25 cellular contexts compared by ENCODE assay signal in genomic region chr4:54813674-54814073, GRCh38.
"Had no signal": no experiment of that assay in that cellular context is flagged by ENCODE, and none has a peak within 500 bp of the region (broad histone marks: within the 10 kb centered on the region; RNA-seq: fewer than 3 reads in every experiment).

No MANE protein-coding gene starts in this region.

- H3K4me3 ChIP-seq: gastrocnemius medialis, heart left ventricle, hepatocyte, lung, ovary, psoas muscle, skin epidermis, stomach, thyroid gland, vagina had no signal

- H3K4me1 ChIP-seq: gastrocnemius medialis, heart left ventricle, psoas muscle, stomach, thyroid gland, vagina had no signal

- H3K27ac Mint-ChIP-seq: memory B cell, natural killer cell had no signal

- H3K36me3 Mint-ChIP-seq: memory B cell, natural killer cell had no signal

- H3K27ac ChIP-seq: gastrocnemius medialis, heart left ventricle, hepatocyte, ovary, psoas muscle, skin epidermis, stomach, thyroid gland, vagina had no signal

- H3K9me3 Mint-ChIP-seq: natural killer cell had no signal

- H3K4me3 Mint-ChIP-seq: memory B cell, natural killer cell had no signal

- FAIRE-seq: kidney had no signal

- H3K36me3 ChIP-seq: gastrocnemius medialis, heart left ventricle, ovary, stomach, thyroid gland, vagina had no signal

- DNase-seq: cortex of kidney; foreskin fibroblast; gastrocnemius medialis; heart left ventricle; kidney; natural killer cell; occipital lobe; ovary; posterior cingulate gyrus; psoas muscle; right cardiac atrium; stimulated activated CD4-positive, alpha-beta T cell treated with anti-CD3 and anti-CD28 coated beads, Interleukin-12 subunit alpha, Interleukin-12 subunit beta, amount 100 ng/mL, for 4 hours; stimulated activated CD4-positive, alpha-beta T cell treated with anti-CD3 and anti-CD28 coated beads, Interleukin-1b, Interleukin-23, amount 100 ng/mL, for 48 hours; stimulated activated CD4-positive, alpha-beta T cell treated with anti-CD3 and anti-CD28 coated beads, Interleukin-4, amount 100 ng/mL, for 1 hour; stimulated activated CD8-positive, alpha-beta memory T cell treated with anti-CD3 and anti-CD28 coated beads, Interleukin-4, amount 100 ng/mL, for 48 hours; stimulated activated naive CD4-positive, alpha-beta T cell treated with Interleukin-2 at 50 U/mL for 16 hours; stomach; thyroid gland; trophoblast cell had no signal

- ATAC-seq: gastrocnemius medialis, heart left ventricle, left lobe of liver, natural killer cell, psoas muscle, right cardiac atrium had no signal

- H3K9me3 ChIP-seq: gastrocnemius medialis, ovary, psoas muscle, thyroid gland, vagina had no signal

- H3K4me1 Mint-ChIP-seq: memory B cell, natural killer cell had no signal

- H3K27me3 ChIP-seq: gastrocnemius medialis, heart left ventricle, hepatocyte, ovary, stomach, thyroid gland, vagina had no signal

- H3K27me3 Mint-ChIP-seq: memory B cell had no signal
